21 cellular contexts compared by ENCODE assay signal in genomic region chrX:122188751-122189150, GRCh38.
A peak's percentile ranks its signal among the peaks of the same experiment; 100 is the strongest.
DNase-seq lines count a peak whose midpoint lies in the region; ATAC-seq, FAIRE-seq and TF ChIP-seq lines count a peak whose summit lies in the region.
"Had no signal": no experiment of that assay in that cellular context is flagged by ENCODE, and none has a peak within 500 bp of the region (broad histone marks: within the 10 kb centered on the region; RNA-seq: fewer than 3 reads in every experiment).

No MANE protein-coding gene starts in this region.

- H3K4me2 ChIP-seq in astrocyte (ENCODE audit: low read length) = no peak overlapping the region
- H3K4me2 ChIP-seq: A549; BLaER1 treated with 17β-estradiol and CSF1 and Interleukin-3, amounts not matched to agents 10 nM and 100 nM; PC-9 had no signal

- H3K9ac ChIP-seq in astrocyte (ENCODE audit: low read length) (no peak overlapping the region), endodermal cell (ENCODE audit: extremely low read depth, low read length, poor library complexity, severe bottlenecking) (no peak overlapping the region)
- H3K9ac ChIP-seq: BLaER1 treated with 17β-estradiol and CSF1 and Interleukin-3, amounts not matched to agents 10 nM and 100 nM had no signal

- H3K79me2 ChIP-seq in astrocyte (ENCODE audit: insufficient read depth, low read length) = no peaks in the 10 kb centered on the region

- H3K27ac Mint-ChIP-seq in astrocyte (ENCODE audit: unreplicated experiment) (peak overlapping the region; percentile 4), endodermal cell (no peak overlapping the region)
- H3K27ac Mint-ChIP-seq: CD8-positive, alpha-beta T cell; HFFc6 had no signal

- no peaks in the 10 kb centered on the region for H3K27me3 Mint-ChIP-seq in astrocyte (ENCODE audit: low read depth, unreplicated experiment)
- H3K27me3 Mint-ChIP-seq in endodermal cell (ENCODE audit: insufficient read depth) = no peaks in the 10 kb centered on the region

- H3K4me3 Mint-ChIP-seq in astrocyte (ENCODE audit: unreplicated experiment) = no peak overlapping the region
- no peak overlapping the region for H3K4me3 Mint-ChIP-seq in endodermal cell
- H3K4me3 Mint-ChIP-seq: CD8-positive, alpha-beta T cell; HFFc6 had no signal

- H3K9me3 Mint-ChIP-seq in astrocyte (ENCODE audit: unreplicated experiment) (no peaks in the 10 kb centered on the region), endodermal cell (peaks cover 34% of the 10 kb centered on the region)
- H3K9me3 Mint-ChIP-seq: CD8-positive, alpha-beta T cell had no signal

- H2AFZ ChIP-seq in astrocyte (ENCODE audit: low read depth, low read length) = no peak overlapping the region
- H2AFZ ChIP-seq: PC-9 had no signal

- H3K4me1 ChIP-seq in astrocyte (ENCODE audit: insufficient read depth, low read length) (no peaks in the 10 kb centered on the region), endodermal cell (ENCODE audit: control insufficient read depth, insufficient read depth, low read length) (no peaks in the 10 kb centered on the region)
- H3K4me1 ChIP-seq: A549; BLaER1 treated with 17β-estradiol and CSF1 and Interleukin-3, amounts not matched to agents 10 nM and 100 nM had no signal

- peaks cover 5% of the 10 kb centered on the region for H3K4me1 Mint-ChIP-seq in astrocyte (ENCODE audit: low read depth, unreplicated experiment)
- no peaks in the 10 kb centered on the region for H3K4me1 Mint-ChIP-seq in endodermal cell

- ATAC-seq in HG02678 (IDR thresholded peaks at IDR 0.05; ENCODE audit: unreplicated experiment) (no peak), HG03045 (IDR thresholded peaks at IDR 0.05; ENCODE audit: unreplicated experiment) (no peak)
- ATAC-seq: A549; CD8-positive, alpha-beta T cell; Right ventricle myocardium inferior had no signal

- H3K36me3 Mint-ChIP-seq in astrocyte (ENCODE audit: low read depth, unreplicated experiment) (peaks cover 2% of the 10 kb centered on the region), endodermal cell (ENCODE audit: low read depth) (peaks cover 24% of the 10 kb centered on the region)
- H3K36me3 Mint-ChIP-seq: CD8-positive, alpha-beta T cell had no signal

- H3K9me3 ChIP-seq in astrocyte (ENCODE audit: insufficient read depth, low read depth, low read length) (no peaks in the 10 kb centered on the region), endodermal cell (ENCODE audit: control insufficient read depth, low read length) (peaks cover 23% of the 10 kb centered on the region)
- H3K9me3 ChIP-seq: A549 had no signal

- H3K4me3 ChIP-seq in astrocyte (ENCODE audit: insufficient read depth, low read depth, low read length) (no peak overlapping the region), fibroblast of pulmonary artery (replicated peaks; ENCODE audit: low read depth, low read length) (no peak overlapping the region), endodermal cell (ENCODE audit: low read length) (no peak overlapping the region)
- H3K4me3 ChIP-seq: A549; BLaER1 treated with 17β-estradiol and CSF1 and Interleukin-3, amounts not matched to agents 10 nM and 100 nM; PC-9 had no signal

- no peak overlapping the region for H3K27ac ChIP-seq in astrocyte (ENCODE audit: low read depth, low read length)
- no peak overlapping the region for H3K27ac ChIP-seq in endodermal cell (ENCODE audit: low read depth, low read length)
- H3K27ac ChIP-seq: A549; BLaER1 treated with 17β-estradiol and CSF1 and Interleukin-3, amounts not matched to agents 10 nM and 100 nM; PC-9 had no signal

- H3K27me3 ChIP-seq in astrocyte (ENCODE audit: insufficient read depth, low read length) (no peaks in the 10 kb centered on the region), endodermal cell (ENCODE audit: control insufficient read depth, insufficient read depth, low read length, poor library complexity, severe bottlenecking) (no peaks in the 10 kb centered on the region)

- TF ChIP-seq CTCF in astrocyte (IDR thresholded peaks at IDR 0.05; ENCODE audit: insufficient read depth, low read depth, low read length) = no peak
- TF ChIP-seq CTCF in fibroblast of pulmonary artery (IDR thresholded peaks at IDR 0.05; ENCODE audit: low read length, missing control alignments) = no peak
- no peak for TF ChIP-seq CTCF in endodermal cell (conservative IDR thresholded peaks at IDR 0.05)

- no peak for FAIRE-seq in astrocyte (lab: Jason Lieb, UNC)
- FAIRE-seq: A549 had no signal

- DNase-seq in AG08395 (ENCODE audit: low spot score) = peak; percentile 2
- peak; percentile 25 for DNase-seq in HS-5 (ENCODE audit: low read depth)
- DNase-seq in astrocyte (ENCODE audit: low read depth) = peak; percentile 47
- peak; percentile 1 for DNase-seq in fibroblast of pulmonary artery (ENCODE audit: low read depth)
- no peak for DNase-seq in UCSD-AML1 (lab: John Stamatoyannopoulos, UW; ENCODE audit: unreplicated experiment)
- no peak for DNase-seq in endodermal cell
- DNase-seq: Calu3; CD8-positive, alpha-beta T cell; H7; HFFc6; Kasumi-1; NCI-H1092 treated with DMSO at 0.1 percent for 48 hours; NCI-H146; NCI-H2029 treated with DMSO at 0.1 percent for 48 hours; NCI-H2171; PC-9 had no signal

- WGBS in endodermal cell (ENCODE audit: insufficient coverage in 1 of 2, insufficient read length in 1 of 2), 2 experiments = 90% methylated on average over 2 of the region's 2 CpGs; no CpG with 5 or more reads in 1 of the 2 experiments

- H3K36me3 ChIP-seq in astrocyte (ENCODE audit: insufficient read depth, low read length) = no peaks in the 10 kb centered on the region
- H3K36me3 ChIP-seq in endodermal cell (ENCODE audit: control insufficient read depth, insufficient read depth, low read length) = no peaks in the 10 kb centered on the region
- H3K36me3 ChIP-seq: BLaER1 treated with 17β-estradiol and CSF1 and Interleukin-3, amounts not matched to agents 10 nM and 100 nM had no signal

- no peaks in the 10 kb centered on the region for H4K20me1 ChIP-seq in astrocyte (ENCODE audit: insufficient read depth, low read length)
- H4K20me1 ChIP-seq: BLaER1 treated with 17β-estradiol and CSF1 and Interleukin-3, amounts not matched to agents 10 nM and 100 nM had no signal

Comparison
In these comparisons a context has a peak if more than half of its experiments do, and no peak if none do; other contexts are left out.
1. DNase-seq: peak in AG08395 (single experiment), HS-5 (single experiment), astrocyte (single experiment) and fibroblast of pulmonary artery (single experiment); none in UCSD-AML1 (single experiment) and endodermal cell (single experiment).